Comparison of ENCODE assay signal across 22 cellular contexts in genomic region chr18:3994061-3994687, GRCh38.
DNase-seq lines count a peak whose midpoint lies in the region; ATAC-seq and TF ChIP-seq lines count a peak whose summit lies in the region.
"Had no signal": no experiment of that assay in that cellular context is flagged by ENCODE, and none has a peak within 500 bp of the region (broad histone marks: within the 10 kb centered on the region; RNA-seq: fewer than 3 reads in every experiment).

No MANE protein-coding gene starts in this region.

- H3K4me3 Mint-ChIP-seq in GM23338: no peak overlapping the region
- H3K4me3 Mint-ChIP-seq: activated naive CD4-positive, alpha-beta T cell treated with anti-CD3 and anti-CD28 coated beads, Interleukin-2, amount 10 ng/mL, durations not matched to agents 7 days and 5 days; activated T-cell treated with anti-CD3 and anti-CD28 coated beads, Interleukin-2, amount 50 U/mL, for 72 hours; stimulated activated naive CD8-positive, alpha-beta T cell treated with anti-CD3 and anti-CD28 coated beads, Interleukin-15, amount 100 ng/mL, for 72 hours had no signal

- no peaks in the 10 kb centered on the region for H3K9me2 ChIP-seq in GM23338 (ENCODE audit: insufficient read depth)

- no peaks in the 10 kb centered on the region for H4K20me1 ChIP-seq in GM23338 (replicated peaks; ENCODE audit: insufficient read depth)

- H3K4me1 Mint-ChIP-seq in GM23338: peaks cover 21% of the 10 kb centered on the region; the same call in 2 of the 3 replicates
- H3K4me1 Mint-ChIP-seq: activated naive CD4-positive, alpha-beta T cell treated with anti-CD3 and anti-CD28 coated beads, Interleukin-2, amount 10 ng/mL, durations not matched to agents 7 days and 5 days; stimulated activated naive CD8-positive, alpha-beta T cell treated with anti-CD3 and anti-CD28 coated beads, Interleukin-15, amount 100 ng/mL, for 72 hours had no signal

- no peak overlapping the region for H3K27ac Mint-ChIP-seq in GM23338
- H3K27ac Mint-ChIP-seq: activated naive CD4-positive, alpha-beta T cell treated with anti-CD3 and anti-CD28 coated beads, Interleukin-2, amount 10 ng/mL, durations not matched to agents 7 days and 5 days; activated T-cell treated with anti-CD3 and anti-CD28 coated beads, Interleukin-2, amount 50 U/mL, for 72 hours had no signal

- no peak overlapping the region for H3K14ac ChIP-seq in neuronal stem cell (ENCODE audit: low read length)

- peaks cover 3% of the 10 kb centered on the region; the same call in 1 of the 3 replicates for H3K36me3 Mint-ChIP-seq in GM23338 (ENCODE audit: low read depth)
- H3K36me3 Mint-ChIP-seq: activated naive CD4-positive, alpha-beta T cell treated with anti-CD3 and anti-CD28 coated beads, Interleukin-2, amount 10 ng/mL, durations not matched to agents 7 days and 5 days had no signal

- no peak overlapping the region for H4K8ac ChIP-seq in neuronal stem cell (ENCODE audit: low read depth, low read length)

- no peak for TF ChIP-seq POLR2A in erythroblast (IDR thresholded peaks at IDR 0.05; ENCODE audit: low read length)

- H3K4ac ChIP-seq in neuronal stem cell (ENCODE audit: low read length): no peak overlapping the region

- H3K9ac ChIP-seq in neuronal stem cell (ENCODE audit: low read depth, low read length, poor library complexity): no peak overlapping the region

- H2BK12ac ChIP-seq in neuronal stem cell (ENCODE audit: low read length): peak overlapping the region; percentile 2

- no peak overlapping the region for H2BK120ac ChIP-seq in neuronal stem cell (ENCODE audit: low read depth, low read length)

- H3K27ac ChIP-seq in GM23338 (ENCODE audit: low read depth) (no peak overlapping the region), dorsolateral prefrontal cortex (peak overlapping the region in 56 of 59 donors; percentile 14 to 86 (median 69)), neuronal stem cell (replicated peaks; ENCODE audit: low read length) (no peak overlapping the region)
- H3K27ac ChIP-seq: esophagus squamous epithelium, spleen, transverse colon had no signal

- H3K23ac ChIP-seq in neuronal stem cell (ENCODE audit: low read depth, low read length, poor library complexity): no peak overlapping the region

- peaks cover 4% of the 10 kb centered on the region; the same call in 1 of the 3 replicates for H3K9me3 Mint-ChIP-seq in GM23338
- H3K9me3 Mint-ChIP-seq: activated naive CD4-positive, alpha-beta T cell treated with anti-CD3 and anti-CD28 coated beads, Interleukin-2, amount 10 ng/mL, durations not matched to agents 7 days and 5 days; activated T-cell treated with anti-CD3 and anti-CD28 coated beads, Interleukin-2, amount 50 U/mL, for 72 hours; stimulated activated naive CD8-positive, alpha-beta T cell treated with anti-CD3 and anti-CD28 coated beads, Interleukin-15, amount 100 ng/mL, for 72 hours had no signal

- intact Hi-C loops in dorsolateral prefrontal cortex (cut with DNase I): loop anchor here (2.0 to 10.0 kb wide), 6 partner anchors 119 to 709 kb away; no protein-coding TSS in a partner anchor

- H3K79me1 ChIP-seq in neuronal stem cell (ENCODE audit: low read depth, low read length): no peaks in the 10 kb centered on the region

- TF ChIP-seq CTCF in GM23338 (conservative IDR thresholded peaks at IDR 0.05; ENCODE audit: low read depth in 2 of 2): no peak
- no peak for TF ChIP-seq CTCF in dorsolateral prefrontal cortex (IDR thresholded peaks at IDR 0.05 in 54 of 56, conservative IDR thresholded peaks at IDR 0.05 in 2 of 56; ENCODE audit: low read depth in 1 of 56, partially characterized antibody in 56 of 56)

- no peaks in the 10 kb centered on the region for H3F3A ChIP-seq in GM23338 (replicated peaks; ENCODE audit: low read depth)

- ATAC-seq in GM23338: peak; percentile 36; the same call in 2 of the 3 replicates
- ATAC-seq: activated CD4-positive, CD25-positive, alpha-beta regulatory T cell treated with anti-CD3 and anti-CD28 coated beads, Interleukin-2, amount 50 U/mL, for 24 hours; activated T-cell treated with anti-CD3 and anti-CD28 coated beads, Interleukin-2, amount 50 U/mL, for 72 hours; left lobe of liver; SK-N-SH treated with all-trans-retinoic acid at 6 μM for 48 hours; stimulated activated naive CD8-positive, alpha-beta T cell treated with anti-CD3 and anti-CD28 coated beads, Interleukin-15, amount 100 ng/mL, for 72 hours had no signal

- H3K36me3 ChIP-seq in GM23338 (ENCODE audit: insufficient read depth) (no peaks in the 10 kb centered on the region), neuronal stem cell (replicated peaks in 1 of 2; ENCODE audit: control insufficient read depth in 2 of 2, insufficient read depth in 2 of 2, low read length in 2 of 2) (peaks cover 0 to 1% of the 10 kb centered on the region in 2 donors)
- H3K36me3 ChIP-seq: esophagus squamous epithelium, spleen, transverse colon had no signal

- DNase-seq in GM23338 (ENCODE audit: low spot score) (no peak), NCI-H345 (lab: John Stamatoyannopoulos, UW) (peak; percentile 27), dorsolateral prefrontal cortex (no peak), neuronal stem cell (ENCODE audit: low spot score) (no peak), erythroblast (lab: John Stamatoyannopoulos, UW) (no peak), occipital lobe (lab: John Stamatoyannopoulos, UW) (no peak), HT-29 (ENCODE audit: low spot score) (no peak)
- DNase-seq: activated naive CD4-positive, alpha-beta T cell treated with anti-CD3 and anti-CD28 coated beads, Interleukin-2, amount 10 ng/mL, durations not matched to agents 7 days and 5 days; activated T-cell treated with anti-CD3 and anti-CD28 coated beads, Interleukin-2, amount 50 U/mL, for 72 hours; AML-193; effector memory CD4-positive, alpha-beta T cell; esophagus squamous epithelium; NCI-H2171; NK-92 treated with Interleukin-12 subunit alpha and Interleukin-12 subunit beta, amount 100 ng/mL, for 24 hours; spleen; stimulated activated CD4-positive, alpha-beta T cell treated with anti-CD3 and anti-CD28 coated beads, Interleukin-4, amount 100 ng/mL, for 24 hours; stimulated activated naive CD8-positive, alpha-beta T cell treated with anti-CD3 and anti-CD28 coated beads, Interleukin-15, amount 100 ng/mL, for 72 hours; T-helper 9 cell; transverse colon had no signal

- H2BK15ac ChIP-seq in neuronal stem cell (ENCODE audit: low read length): no peak overlapping the region

- H3K27me3 Mint-ChIP-seq in GM23338 (ENCODE audit: insufficient read depth, low read depth, poor library complexity): peaks cover 2% of the 10 kb centered on the region
- H3K27me3 Mint-ChIP-seq: stimulated activated naive CD8-positive, alpha-beta T cell treated with anti-CD3 and anti-CD28 coated beads, Interleukin-15, amount 100 ng/mL, for 72 hours had no signal

- H3K27me3 ChIP-seq in GM23338 (ENCODE audit: insufficient read depth): no peaks in the 10 kb centered on the region
- H3K27me3 ChIP-seq in dorsolateral prefrontal cortex: no peaks in the 10 kb centered on the region
- no peaks in the 10 kb centered on the region for H3K27me3 ChIP-seq in neuronal stem cell (ENCODE audit: control insufficient read depth in 3 of 3, insufficient read depth in 3 of 3, low read depth in 1 of 3, low read length in 3 of 3)
- H3K27me3 ChIP-seq: esophagus squamous epithelium, spleen, transverse colon had no signal

- WGBS in neuronal stem cell (ENCODE audit: extremely low coverage in 2 of 2, insufficient read length in 2 of 2, insufficient replicate concordance in 1 of 2), 2 donors: no CpG with 5 or more reads among the region's 8 CpGs

- H3K9me3 ChIP-seq in neuronal stem cell (replicated peaks in 1 of 2; ENCODE audit: control insufficient read depth in 2 of 2, insufficient read depth in 1 of 2, low read depth in 1 of 2, low read length in 2 of 2): no peaks in the 10 kb centered on the region
- H3K9me3 ChIP-seq: esophagus squamous epithelium, spleen, transverse colon had no signal

- no peak overlapping the region for H2AK5ac ChIP-seq in neuronal stem cell (ENCODE audit: low read depth, low read length)

- no peaks in the 10 kb centered on the region for H3K79me2 ChIP-seq in GM23338 (replicated peaks; ENCODE audit: insufficient read depth)

- H4K91ac ChIP-seq in neuronal stem cell (ENCODE audit: low read depth, low read length, poor library complexity): no peak overlapping the region

- H3K4me1 ChIP-seq in GM23338 (ENCODE audit: insufficient read depth): peaks cover 6% of the 10 kb centered on the region
- H3K4me1 ChIP-seq in neuronal stem cell (ENCODE audit: control insufficient read depth in 2 of 2, insufficient read depth in 1 of 2, low read depth in 1 of 2, low read length in 2 of 2): peaks cover 0 to 7% of the 10 kb centered on the region in 2 donors
- H3K4me1 ChIP-seq: transverse colon had no signal

- H2AFZ ChIP-seq in GM23338 (no peak overlapping the region), neuronal stem cell (ENCODE audit: low read length) (no peak overlapping the region)

- H3K18ac ChIP-seq in neuronal stem cell (ENCODE audit: low read length): peak overlapping the region; percentile 55

- H3K4me3 ChIP-seq in GM23338: no peak overlapping the region
- H3K4me3 ChIP-seq in dorsolateral prefrontal cortex: peak overlapping the region in 56 of 59 donors; percentile 0 to 59 (median 38)
- H3K4me3 ChIP-seq in neuronal stem cell (ENCODE audit: low read length in 2 of 2): no peak overlapping the region
- H3K4me3 ChIP-seq: esophagus squamous epithelium, spleen, transverse colon had no signal

- H3K4me2 ChIP-seq in GM23338 (no peak overlapping the region), neuronal stem cell (ENCODE audit: insufficient read depth, low read length, poor library complexity, severe bottlenecking) (no peak overlapping the region)

- no peak overlapping the region for H2BK5ac ChIP-seq in neuronal stem cell (ENCODE audit: low read length)

TF ChIP-seq in GM23338, 12 proteins besides CTCF, POLR2A, EP300 and RAD21 (continues in another document):
- TF ChIP-seq CREB1 (CRISPR knock-in tag; IDR thresholded peaks at IDR 0.05; ENCODE audit: low read depth): no peak
- TF ChIP-seq JUNB (IDR thresholded peaks at IDR 0.05; ENCODE audit: unreplicated experiment): no peak
- TF ChIP-seq EZH2phosphoT487 (IDR thresholded peaks at IDR 0.05; ENCODE audit: unreplicated experiment): no peak
- TF ChIP-seq POLR2AphosphoS5 (IDR thresholded peaks at IDR 0.05; ENCODE audit: low read depth): no peak
- no peak for TF ChIP-seq EZH2 (IDR thresholded peaks at IDR 0.05; ENCODE audit: low read depth, unreplicated experiment)

Comparison
In these comparisons a context has a peak if more than half of its experiments do, and no peak if none do; other contexts are left out.
1. H3K27ac ChIP-seq: peak in dorsolateral prefrontal cortex (56 of 59); none in GM23338 (single experiment) and neuronal stem cell (single experiment).
2. H3K4me3 ChIP-seq: peak in dorsolateral prefrontal cortex (56 of 59); none in GM23338 (single experiment) and neuronal stem cell (0 of 2).